Comparison of ENCODE assay signal across 18 cellular contexts in genomic region chr3:83224101-83224868, GRCh38.
DNase-seq lines count a peak whose midpoint lies in the region; ATAC-seq lines count a peak whose summit lies in the region.
"Had no signal": no experiment of that assay in that cellular context is flagged by ENCODE, and none has a peak within 500 bp of the region (broad histone marks: within the 10 kb centered on the region; RNA-seq: fewer than 3 reads in every experiment).

No MANE protein-coding gene starts in this region.

- ATAC-seq in left ventricle myocardium superior (peak; percentile 70), HG03135 (IDR thresholded peaks at IDR 0.05; ENCODE audit: unreplicated experiment) (no peak), GM19467 (IDR thresholded peaks at IDR 0.05; ENCODE audit: unreplicated experiment) (no peak)

- no peak for DNase-seq in left ventricle myocardium superior
- no peak for DNase-seq in cardiac septum (ENCODE audit: low spot score)
- peak; percentile 7 for DNase-seq in astrocyte of the hippocampus (ENCODE audit: low read depth, low spot score)
- peak; percentile 9 for DNase-seq in hepatic stellate cell (ENCODE audit: low spot score)
- no peak for DNase-seq in activated CD4-positive, alpha-beta T cell treated with anti-CD3 and anti-CD28 coated beads for 48 hours
- no peak for DNase-seq in T-helper 1 cell
- DNase-seq: activated CD4-positive, alpha-beta T cell treated with anti-CD3 and anti-CD28 coated beads, Interleukin-2, amount 50 U/mL, for 48 hours; activated gamma-delta T cell treated with Interleukin-2 at 50 U/mL for 16 hours; cerebellar nuclear complex; DMS153; effector memory CD4-positive, alpha-beta T cell; KG1; NCI-H2029; NCI-H510A; SJCRH30; WERI-Rb-1 had no signal

- intact Hi-C loops in left ventricle myocardium superior (cut with micrococcal nuclease) (no loop called here), cardiac septum (cut with DNase I) (no loop called here)

Comparison
In these comparisons a context has a peak if more than half of its experiments do, and no peak if none do; other contexts are left out.
1. DNase-seq: peak in astrocyte of the hippocampus (single experiment) and hepatic stellate cell (single experiment); none in left ventricle myocardium superior (single experiment), cardiac septum (single experiment), activated CD4-positive, alpha-beta T cell treated with anti-CD3 and anti-CD28 coated beads for 48 hours (single experiment) and T-helper 1 cell (0 of 5).